Comparison of ENCODE assay signal across 1 cellular context in the genomic region with DNA sequence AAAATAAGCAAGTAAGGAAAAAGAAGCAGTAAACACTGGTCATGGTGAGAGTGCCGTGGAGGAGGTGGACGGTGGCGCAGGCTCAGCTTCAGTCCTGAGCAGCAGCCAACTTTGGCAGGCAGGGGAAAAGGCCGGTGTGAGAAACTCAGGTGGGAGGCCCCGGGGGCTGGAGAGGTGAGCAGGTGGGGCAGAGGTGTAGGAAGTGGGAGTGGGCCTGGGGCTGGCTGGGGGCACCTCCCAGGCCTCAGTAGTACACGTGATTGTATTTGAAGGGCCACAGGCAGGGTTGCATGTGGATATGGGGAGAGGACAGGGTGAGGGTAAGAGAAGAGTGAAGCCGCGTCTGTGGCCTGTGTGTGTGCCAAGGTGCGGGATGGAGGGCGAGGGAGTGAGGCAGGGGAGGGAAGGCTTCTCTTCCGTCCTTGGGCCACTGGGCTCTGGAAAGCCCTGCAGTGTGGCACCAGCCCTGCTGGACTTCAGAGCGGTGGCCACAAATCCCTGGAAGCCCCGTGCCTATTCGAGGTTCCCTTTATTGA.
TF ChIP-seq lines count a peak whose summit lies in the region.

No MANE protein-coding gene starts in this region.

TF ChIP-seq in H1, 55 proteins besides CTCF, POLR2A, EP300 and RAD21:
- no peak for TF ChIP-seq HDAC6 (IDR thresholded peaks at IDR 0.05; ENCODE audit: low read depth, low read length)
- no peak for TF ChIP-seq SIX5 (IDR thresholded peaks at IDR 0.05; ENCODE audit: low read depth, low read length)
- no peak for TF ChIP-seq SP1 (IDR thresholded peaks at IDR 0.05; ENCODE audit: low read depth, low read length)
- TF ChIP-seq CBX8 (IDR thresholded peaks at IDR 0.05; ENCODE audit: borderline replicate concordance, low read depth, low read length): no peak
- TF ChIP-seq HDAC2 (IDR thresholded peaks at IDR 0.05; ENCODE audit: borderline replicate concordance in 1 of 2, low read depth in 2 of 2, low read length in 2 of 2): no peak
- TF ChIP-seq CBX5 (IDR thresholded peaks at IDR 0.05; ENCODE audit: low read depth, low read length): no peak
- TF ChIP-seq CHD1 (IDR thresholded peaks at IDR 0.05; ENCODE audit: low read depth, low read length): no peak
- TF ChIP-seq, protein P1, sequence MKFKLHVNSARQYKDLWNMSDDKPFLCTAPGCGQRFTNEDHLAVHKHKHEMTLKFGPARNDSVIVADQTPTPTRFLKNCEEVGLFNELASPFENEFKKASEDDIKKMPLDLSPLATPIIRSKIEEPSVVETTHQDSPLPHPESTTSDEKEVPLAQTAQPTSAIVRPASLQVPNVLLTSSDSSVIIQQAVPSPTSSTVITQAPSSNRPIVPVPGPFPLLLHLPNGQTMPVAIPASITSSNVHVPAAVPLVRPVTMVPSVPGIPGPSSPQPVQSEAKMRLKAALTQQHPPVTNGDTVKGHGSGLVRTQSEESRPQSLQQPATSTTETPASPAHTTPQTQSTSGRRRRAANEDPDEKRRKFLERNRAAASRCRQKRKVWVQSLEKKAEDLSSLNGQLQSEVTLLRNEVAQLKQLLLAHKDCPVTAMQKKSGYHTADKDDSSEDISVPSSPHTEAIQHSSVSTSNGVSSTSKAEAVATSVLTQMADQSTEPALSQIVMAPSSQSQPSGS (IDR thresholded peaks at IDR 0.05; ENCODE audit: low read length): no peak
- TF ChIP-seq RFX5 (IDR thresholded peaks at IDR 0.05; ENCODE audit: borderline replicate concordance, low read depth, low read length): no peak
- TF ChIP-seq, protein P2, sequence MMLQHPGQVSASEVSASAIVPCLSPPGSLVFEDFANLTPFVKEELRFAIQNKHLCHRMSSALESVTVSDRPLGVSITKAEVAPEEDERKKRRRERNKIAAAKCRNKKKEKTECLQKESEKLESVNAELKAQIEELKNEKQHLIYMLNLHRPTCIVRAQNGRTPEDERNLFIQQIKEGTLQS (IDR thresholded peaks at IDR 0.05; ENCODE audit: insufficient read depth, low read depth, low read length): no peak
- no peak for TF ChIP-seq GABPA (IDR thresholded peaks at IDR 0.05; ENCODE audit: borderline replicate concordance, insufficient read depth, low read length)
TF ChIP-seq in H1: peak in this region for 0.
